In genomic region chr20:46541229-46541935, GRCh38 we compare ENCODE assay signal across 21 cellular contexts. TPM values are rescaled to one million over a fixed set of nuclear protein-coding genes. Genes with fewer than 3 reads are reported as not detected.
DNase-seq lines count a peak whose midpoint lies in the region; ATAC-seq, FAIRE-seq and TF ChIP-seq lines count a peak whose summit lies in the region.
"Had no signal": no experiment of that assay in that cellular context is flagged by ENCODE, and none has a peak within 500 bp of the region (broad histone marks: within the 10 kb centered on the region; RNA-seq: fewer than 3 reads in every experiment).

No MANE protein-coding gene starts in this region.

- H3K4me2 ChIP-seq in K562 (ENCODE audit: insufficient read depth, low read length): no peak overlapping the region
- H3K4me2 ChIP-seq: KMS-11 had no signal

- no peak for FAIRE-seq in K562 (lab: Jason Lieb, UNC)
- FAIRE-seq: D721Med had no signal

- H2AFZ ChIP-seq in K562 (ENCODE audit: low read depth, low read length): no peak overlapping the region

- no peak for TF ChIP-seq POLR2A in K562 (conservative IDR thresholded peaks at IDR 0.05)

- no peaks in the 10 kb centered on the region for H3K9me3 ChIP-seq in K562 (replicated peaks; ENCODE audit: control insufficient read depth, insufficient read depth, low read depth, low read length)
- H3K9me3 ChIP-seq: Caco-2 had no signal

- no peak for TF ChIP-seq EP300 in K562 (IDR thresholded peaks at IDR 0.05; ENCODE audit: low read length)

- peaks cover 0 to 15% of the 10 kb centered on the region in 2 experiments; a peak in 1 of 5 replicates for H3K4me1 ChIP-seq in K562 (replicated peaks in 1 of 2; ENCODE audit: control insufficient read depth in 2 of 2, insufficient read depth in 2 of 2, low read length in 2 of 2)
- H3K4me1 ChIP-seq: Caco-2 had no signal

- no peak for ATAC-seq in K562
- ATAC-seq: HCT116 had no signal

- H3K9ac ChIP-seq in K562 (ENCODE audit: insufficient read depth in 1 of 2, low read depth in 2 of 2, low read length in 2 of 2): peak overlapping the region in 1 of 2 experiments; percentile 20; a peak in 1 of 4 replicates
- H3K9ac ChIP-seq: KMS-11 had no signal

- POLR2A ChIA-PET in K562 (lab: Yijun Ruan, JAX): interaction anchor here (0.6 kb wide), 1 partner anchor 162 kb away, joined by 4 read pairs; no protein-coding TSS in a partner anchor

- TF ChIP-seq CTCF in K562 (IDR thresholded peaks at IDR 0.05 in 2 of 3, conservative IDR thresholded peaks at IDR 0.05 in 1 of 3; ENCODE audit: insufficient read depth in 2 of 3, low read depth in 1 of 3, low read length in 3 of 3): no peak

- H3K4me3 ChIP-seq in H7 (ENCODE audit: insufficient read depth, low read depth, low read length) (no peak overlapping the region), K562 (no peak overlapping the region)

- H3K79me2 ChIP-seq in K562 (ENCODE audit: control insufficient read depth, insufficient read depth, low read length): no peaks in the 10 kb centered on the region

- intact Hi-C loops in K562 (cut with micrococcal nuclease): no loop called here

- BruUV-seq in K562 (replicated peaks; lab: Mats Ljungman, UMichigan): no TSS peak

- WGBS in K562 (ENCODE audit: insufficient coverage, low coverage, missing lambda C conversion rate): 4% methylated on average over 29 of the region's 36 CpGs

- no peaks in the 10 kb centered on the region for H3K36me3 ChIP-seq in H7 (replicated peaks; ENCODE audit: control insufficient read depth, insufficient read depth, low read length)
- H3K36me3 ChIP-seq in K562 (ENCODE audit: control insufficient read depth, insufficient read depth, low read length): no peaks in the 10 kb centered on the region

- no peaks in the 10 kb centered on the region for H3K27me3 ChIP-seq in H7 (ENCODE audit: control insufficient read depth, insufficient read depth, low read length)
- H3K27me3 ChIP-seq in K562 (ENCODE audit: control insufficient read depth in 2 of 2, insufficient read depth in 2 of 2, low read length in 2 of 2): peaks cover 16 to 27% of the 10 kb centered on the region in 2 experiments; a peak in 4 of 5 replicates

- H3K27ac ChIP-seq in K562 (ENCODE audit: extremely low read depth, low read depth, low read length): no peak overlapping the region
- H3K27ac ChIP-seq: 22Rv1, C4-2B, KMS-11 had no signal

- no peak for TF ChIP-seq RAD21 in K562 (CRISPR knock-in tag; conservative IDR thresholded peaks at IDR 0.05 in 1 of 2, IDR thresholded peaks at IDR 0.05 in 1 of 2)

- no peaks in the 10 kb centered on the region for H3K9me1 ChIP-seq in K562 (ENCODE audit: control insufficient read depth, insufficient read depth, low read length)

- in situ Hi-C loops in K562 (cut with MboI): no loop called here

- CTCF ChIA-PET in K562 (lab: Yijun Ruan, JAX; ENCODE audit: low intra/inter-chr PET ratio): no interaction called here

- H4K20me1 ChIP-seq in K562 (replicated peaks; ENCODE audit: control insufficient read depth, insufficient read depth, low read length): no peaks in the 10 kb centered on the region

- DNase-seq in NCI-H2227 treated with DMSO at 0.1 percent for 48 hours (lab: John Stamatoyannopoulos, UW): peak; percentile 2
- DNase-seq in NCI-H2227 (lab: John Stamatoyannopoulos, UW; ENCODE audit: unreplicated experiment): no peak
- peak; percentile 61 for DNase-seq in H7
- DNase-seq in K562 (ENCODE audit: extremely low read depth in 1 of 4, low spot score in 3 of 4): no peak
- peak; percentile 9 for DNase-seq in retina
- no peak for DNase-seq in NCI-H345 (lab: John Stamatoyannopoulos, UW)
- no peak for DNase-seq in activated CD4-positive, alpha-beta T cell treated with anti-CD3 and anti-CD28 coated beads for 48 hours
- no peak for DNase-seq in DMS79 (lab: John Stamatoyannopoulos, UW)
- DNase-seq: Caco-2; CD4-positive, alpha-beta T cell; GF-D8; HFFc6 had no signal

TF ChIP-seq in K562, 482 proteins besides CTCF, POLR2A, EP300 and RAD21:
- no peak for TF ChIP-seq RB1 (IDR thresholded peaks at IDR 0.05; ENCODE audit: low read depth)
- peak; percentile 48 for TF ChIP-seq RBM25 (IDR thresholded peaks at IDR 0.05; ENCODE audit: low read depth, low read length, severe bottlenecking)
- peak; percentile 52 for TF ChIP-seq ZFP36 (IDR thresholded peaks at IDR 0.05; ENCODE audit: low read depth, low read length, partially characterized antibody)
TF ChIP-seq in K562: peak in this region for 2.

RNA-seq across cellular contexts. Expression of gene OCSTAMP, which starts 9.1 kb away (rescaled TPM):
- total RNA-seq in H7 (2014; rRNA removed; shearing (Covaris generic)): not detected in 2 replicates
- not detected in 2 replicates for total RNA-seq in K562 (2011; cell fraction: chromatin; rRNA removed; ENCODE audit: low replicate concordance)
- not detected in 2 replicates for total RNA-seq in K562 (2011; cell fraction: nucleolus; rRNA removed)
- not detected in 2 replicates for total RNA-seq in K562 (2011; cell fraction: nucleoplasm; rRNA removed)
- total RNA-seq in K562 (2014; rRNA removed) (not detected in 2 replicates), K562 (2014; rRNA removed; fragmentation: Illumina TruSeq; extraction: Trizol) (not detected in 2 replicates), K562 (2015; rRNA removed; fragmentation: Illumina TruSeq; extraction: Trizol) (not detected in 2 replicates), K562 (2021) (not detected in 2 replicates)
- polyA plus RNA-seq in K562 (2011; rRNA removed) (not detected in 2 replicates), K562 (2014; fragmentation: Illumina TruSeq; extraction: Trizol) (not detected in 2 replicates), K562 (2014; fragmentation: Nextera tagmentation; extraction: Ambion mirVana) (not detected), K562 (2014; rRNA removed) (not detected in 2 replicates)
- not detected in 2 replicates for polyA plus RNA-seq in K562 (2011; cell fraction: cytosol; rRNA removed)
- 0.06 TPM in 1 of 2 replicates, not detected in the other for polyA plus RNA-seq in K562 (2011; cell fraction: nucleus; rRNA removed)
- not detected in 2 replicates for polyA plus RNA-seq in K562 (2012)
- polyA minus RNA-seq in K562 (2011; rRNA and poly(A)+ RNA removed): not detected in 2 replicates
- polyA minus RNA-seq in K562 (2011; cell fraction: cytosol; rRNA and poly(A)+ RNA removed): not detected in 2 replicates
- not detected in 2 replicates for polyA minus RNA-seq in K562 (2011; cell fraction: nucleus; rRNA and poly(A)+ RNA removed)
- total RNA-seq: A673; Caco-2; CD4-positive, alpha-beta T cell; Daoy; H4; HFFc6 had no signal
- polyA plus RNA-seq: AG04450 had no signal

RNA-seq across cellular contexts. Expression of gene ZNF334, which starts 28.0 kb away (rescaled TPM):
- total RNA-seq in H7 (2014; rRNA removed; shearing (Covaris generic)): 3.9 and 9.1 TPM in 2 replicates
- 0.46 and 1.1 TPM in 2 replicates for total RNA-seq in K562 (2011; cell fraction: chromatin; rRNA removed; ENCODE audit: low replicate concordance)
- total RNA-seq in K562 (2011; cell fraction: nucleolus; rRNA removed): 0.50 and 0.53 TPM in 2 replicates
- 0.31 and 0.51 TPM in 2 replicates for total RNA-seq in K562 (2011; cell fraction: nucleoplasm; rRNA removed)
- total RNA-seq in K562 (2014; rRNA removed): 0.12 and 0.27 TPM in 2 replicates
- total RNA-seq in K562 (2014; rRNA removed; fragmentation: Illumina TruSeq; extraction: Trizol): 0.22 and 0.29 TPM in 2 replicates
- 0.22 and 0.23 TPM in 2 replicates for total RNA-seq in K562 (2015; rRNA removed; fragmentation: Illumina TruSeq; extraction: Trizol)
- 0.24 and 0.34 TPM in 2 replicates for total RNA-seq in K562 (2021)
- polyA plus RNA-seq in K562 (2011; rRNA removed): 0.05 and 0.06 TPM in 2 replicates
- 0.01 TPM in 1 of 2 replicates, not detected in the other for polyA plus RNA-seq in K562 (2011; cell fraction: cytosol; rRNA removed)
- polyA plus RNA-seq in K562 (2011; cell fraction: nucleus; rRNA removed): 0.13 and 0.23 TPM in 2 replicates
- 0.14 and 0.98 TPM in 2 replicates for polyA plus RNA-seq in K562 (2012)
- polyA plus RNA-seq in K562 (2014; fragmentation: Illumina TruSeq; extraction: Trizol): 0.21 TPM in 2 replicates
- under 1 TPM in 1 of 2 experiments, not detected in 1; 0.08 TPM for polyA plus RNA-seq in K562 (2014; fragmentation: Nextera tagmentation; extraction: Ambion mirVana)
- 0.19 and 0.21 TPM in 2 replicates for polyA plus RNA-seq in K562 (2014; rRNA removed)
- polyA minus RNA-seq in K562 (2011; rRNA and poly(A)+ RNA removed): 0.04 and 0.09 TPM in 2 replicates
- not detected in 2 replicates for polyA minus RNA-seq in K562 (2011; cell fraction: cytosol; rRNA and poly(A)+ RNA removed)
- 0.11 TPM in 1 of 2 replicates, not detected in the other for polyA minus RNA-seq in K562 (2011; cell fraction: nucleus; rRNA and poly(A)+ RNA removed)
- total RNA-seq: Caco-2 had no signal

Comparison
In these comparisons a context has a peak if more than half of its experiments do, and no peak if none do; other contexts are left out.
1. DNase-seq: peak in NCI-H2227 treated with DMSO at 0.1 percent for 48 hours (single experiment), H7 (single experiment) and retina (single experiment); none in NCI-H2227 (single experiment), K562 (0 of 4), NCI-H345 (single experiment), activated CD4-positive, alpha-beta T cell treated with anti-CD3 and anti-CD28 coated beads for 48 hours (single experiment) and DMS79 (single experiment).